ENCODE assay signal across 2 cellular contexts in the genomic region with DNA sequence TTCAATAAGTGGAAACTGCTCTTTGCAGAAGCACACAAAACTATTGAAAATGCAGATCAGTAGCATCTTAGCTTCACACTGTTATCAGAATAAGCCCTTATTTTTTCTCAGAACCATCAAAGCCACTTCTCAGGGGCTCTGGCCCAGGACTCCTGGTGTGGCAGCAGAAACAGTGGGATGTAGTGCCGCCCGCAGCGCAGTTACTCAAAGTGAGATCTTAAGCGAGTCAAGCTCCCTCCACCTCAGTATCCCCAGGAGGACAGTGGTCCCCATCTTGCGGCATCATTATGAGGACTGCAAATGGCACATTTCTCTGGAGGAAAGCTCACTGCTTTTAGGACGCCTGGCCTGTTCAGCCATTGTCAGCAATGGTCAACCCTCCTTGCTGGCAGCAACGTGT.
TF ChIP-seq lines count a peak whose summit lies in the region.

No MANE protein-coding gene starts in this region.

TF ChIP-seq in A549, 52 proteins besides CTCF, POLR2A, EP300 and RAD21:
- no peak for TF ChIP-seq SMC3 (IDR thresholded peaks at IDR 0.05)
- no peak for TF ChIP-seq ZSCAN20 (CRISPR knock-in tag; IDR thresholded peaks at IDR 0.05)
- TF ChIP-seq CHD4 (IDR thresholded peaks at IDR 0.05; ENCODE audit: borderline replicate concordance), result no peak
- TF ChIP-seq ZC3H11A (IDR thresholded peaks at IDR 0.05), result no peak
- TF ChIP-seq, protein P1, sequence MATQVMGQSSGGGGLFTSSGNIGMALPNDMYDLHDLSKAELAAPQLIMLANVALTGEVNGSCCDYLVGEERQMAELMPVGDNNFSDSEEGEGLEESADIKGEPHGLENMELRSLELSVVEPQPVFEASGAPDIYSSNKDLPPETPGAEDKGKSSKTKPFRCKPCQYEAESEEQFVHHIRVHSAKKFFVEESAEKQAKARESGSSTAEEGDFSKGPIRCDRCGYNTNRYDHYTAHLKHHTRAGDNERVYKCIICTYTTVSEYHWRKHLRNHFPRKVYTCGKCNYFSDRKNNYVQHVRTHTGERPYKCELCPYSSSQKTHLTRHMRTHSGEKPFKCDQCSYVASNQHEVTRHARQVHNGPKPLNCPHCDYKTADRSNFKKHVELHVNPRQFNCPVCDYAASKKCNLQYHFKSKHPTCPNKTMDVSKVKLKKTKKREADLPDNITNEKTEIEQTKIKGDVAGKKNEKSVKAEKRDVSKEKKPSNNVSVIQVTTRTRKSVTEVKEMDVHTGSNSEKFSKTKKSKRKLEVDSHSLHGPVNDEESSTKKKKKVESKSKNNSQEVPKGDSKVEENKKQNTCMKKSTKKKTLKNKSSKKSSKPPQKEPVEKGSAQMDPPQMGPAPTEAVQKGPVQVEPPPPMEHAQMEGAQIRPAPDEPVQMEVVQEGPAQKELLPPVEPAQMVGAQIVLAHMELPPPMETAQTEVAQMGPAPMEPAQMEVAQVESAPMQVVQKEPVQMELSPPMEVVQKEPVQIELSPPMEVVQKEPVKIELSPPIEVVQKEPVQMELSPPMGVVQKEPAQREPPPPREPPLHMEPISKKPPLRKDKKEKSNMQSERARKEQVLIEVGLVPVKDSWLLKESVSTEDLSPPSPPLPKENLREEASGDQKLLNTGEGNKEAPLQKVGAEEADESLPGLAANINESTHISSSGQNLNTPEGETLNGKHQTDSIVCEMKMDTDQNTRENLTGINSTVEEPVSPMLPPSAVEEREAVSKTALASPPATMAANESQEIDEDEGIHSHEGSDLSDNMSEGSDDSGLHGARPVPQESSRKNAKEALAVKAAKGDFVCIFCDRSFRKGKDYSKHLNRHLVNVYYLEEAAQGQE (IDR thresholded peaks at IDR 0.05), result no peak
- TF ChIP-seq CBX8 (IDR thresholded peaks at IDR 0.05), result no peak
- no peak for TF ChIP-seq ZFP36 (IDR thresholded peaks at IDR 0.05; ENCODE audit: borderline replicate concordance, partially characterized antibody)
- TF ChIP-seq, protein P2, sequence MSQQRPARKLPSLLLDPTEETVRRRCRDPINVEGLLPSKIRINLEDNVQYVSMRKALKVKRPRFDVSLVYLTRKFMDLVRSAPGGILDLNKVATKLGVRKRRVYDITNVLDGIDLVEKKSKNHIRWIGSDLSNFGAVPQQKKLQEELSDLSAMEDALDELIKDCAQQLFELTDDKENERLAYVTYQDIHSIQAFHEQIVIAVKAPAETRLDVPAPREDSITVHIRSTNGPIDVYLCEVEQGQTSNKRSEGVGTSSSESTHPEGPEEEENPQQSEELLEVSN (IDR thresholded peaks at IDR 0.05; ENCODE audit: borderline replicate concordance, low read depth), result no peak
- no peak for TF ChIP-seq EHMT2 (IDR thresholded peaks at IDR 0.05; ENCODE audit: low read depth)
- TF ChIP-seq NR3C1 (IDR thresholded peaks at IDR 0.05), result no peak
- TF ChIP-seq GATA3 (IDR thresholded peaks at IDR 0.05; ENCODE audit: borderline replicate concordance), result no peak
- no peak for TF ChIP-seq TFCP2L1 (CRISPR knock-in tag; IDR thresholded peaks at IDR 0.05)
- no peak for TF ChIP-seq RARB (CRISPR knock-in tag; IDR thresholded peaks at IDR 0.05)
- TF ChIP-seq KDM5A (IDR thresholded peaks at IDR 0.05), result no peak
- TF ChIP-seq ESRRA (IDR thresholded peaks at IDR 0.05; ENCODE audit: borderline replicate concordance, low read length), result no peak

TF ChIP-seq in IMR-90, 13 proteins besides CTCF, POLR2A, EP300 and RAD21:
- TF ChIP-seq MXI1 (IDR thresholded peaks at IDR 0.05; ENCODE audit: borderline replicate concordance, low read depth, low read length) (no peak), BHLHE40 (IDR thresholded peaks at IDR 0.05; ENCODE audit: low read depth, low read length) (no peak), NFE2L2 (IDR thresholded peaks at IDR 0.05; ENCODE audit: low read depth, low read length) (no peak), CEBPB (IDR thresholded peaks at IDR 0.05; ENCODE audit: low read depth, low read length) (no peak)
- TF ChIP-seq, protein P3, sequence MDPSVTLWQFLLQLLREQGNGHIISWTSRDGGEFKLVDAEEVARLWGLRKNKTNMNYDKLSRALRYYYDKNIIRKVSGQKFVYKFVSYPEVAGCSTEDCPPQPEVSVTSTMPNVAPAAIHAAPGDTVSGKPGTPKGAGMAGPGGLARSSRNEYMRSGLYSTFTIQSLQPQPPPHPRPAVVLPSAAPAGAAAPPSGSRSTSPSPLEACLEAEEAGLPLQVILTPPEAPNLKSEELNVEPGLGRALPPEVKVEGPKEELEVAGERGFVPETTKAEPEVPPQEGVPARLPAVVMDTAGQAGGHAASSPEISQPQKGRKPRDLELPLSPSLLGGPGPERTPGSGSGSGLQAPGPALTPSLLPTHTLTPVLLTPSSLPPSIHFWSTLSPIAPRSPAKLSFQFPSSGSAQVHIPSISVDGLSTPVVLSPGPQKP (IDR thresholded peaks at IDR 0.05; ENCODE audit: borderline replicate concordance, low read depth, low read length), result no peak
TF ChIP-seq in IMR-90: peak in this region for 0.
